3 cellular contexts compared by ENCODE assay signal in the genomic region with DNA sequence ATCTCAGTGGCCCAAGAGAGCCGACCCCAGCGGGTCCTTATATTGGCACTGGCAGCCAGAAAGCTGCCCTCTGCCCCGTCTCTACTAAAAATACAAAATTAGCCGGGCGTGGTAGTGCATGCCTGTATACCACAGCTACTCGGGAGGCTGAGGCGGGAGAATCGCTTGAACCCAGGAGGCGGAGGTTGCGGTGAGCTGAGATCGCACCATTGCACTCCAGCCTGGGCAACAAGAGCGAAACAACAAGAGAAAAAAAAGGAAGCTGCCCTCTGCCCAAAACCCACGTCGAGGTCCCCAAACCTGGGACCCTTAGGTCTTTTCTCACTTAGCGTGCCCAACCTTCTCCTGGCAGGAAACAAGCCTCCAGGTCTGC. TPM values are rescaled to one million over a fixed set of nuclear protein-coding genes. Genes with fewer than 3 reads are reported as not detected.
DNase-seq lines count a peak whose midpoint lies in the region; ATAC-seq and TF ChIP-seq lines count a peak whose summit lies in the region.
"Not testable (repeated sequence)": the region's sequence is repeated elsewhere in the genome, so short reads cannot be mapped to it uniquely, and the experiment has no call there.
"Had no signal": no experiment of that assay in that cellular context is flagged by ENCODE, and none has a peak within 500 bp of the region (broad histone marks: within the 10 kb centered on the region; RNA-seq: fewer than 3 reads in every experiment).

No MANE protein-coding gene starts in this region.

- H2AK5ac ChIP-seq in IMR-90 (ENCODE audit: low read depth, low read length), result not testable (repeated sequence)

- peak overlapping the region; percentile 97 for H3K4ac ChIP-seq in IMR-90 (ENCODE audit: low read depth, low read length)

- not testable (repeated sequence) for H4K5ac ChIP-seq in IMR-90 (ENCODE audit: low read depth, low read length)

- in situ Hi-C loops in IMR-90 (cut with MboI; ENCODE audit: low sequenced_read_pairs), result not testable (repeated sequence)

- not testable (repeated sequence) for H4K91ac ChIP-seq in IMR-90 (ENCODE audit: insufficient read depth, low read depth, low read length)

- TF ChIP-seq POLR2A in IMR-90 (IDR thresholded peaks at IDR 0.05; ENCODE audit: low read depth, low read length), result not testable (repeated sequence)

- H2BK5ac ChIP-seq in IMR-90 (ENCODE audit: low read depth, low read length, poor library complexity, severe bottlenecking), result not testable (repeated sequence)

- POLR2A ChIA-PET in IMR-90 (lab: Charles Lee; ENCODE audit: unreplicated experiment), result interaction anchor here (0.7 to 0.9 kb wide), 2 partner anchors 24 to 835 kb away, joined by 3 to 4 read pairs; partner anchors contain the start of gene CASP2

- H3K56ac ChIP-seq in IMR-90 (ENCODE audit: extremely low read depth, insufficient read depth, low read length), result not testable (repeated sequence)

- not testable (repeated sequence) for H3K27ac ChIP-seq in IMR-90 (ENCODE audit: insufficient read depth, low read length)

- H4K20me1 ChIP-seq in IMR-90 (ENCODE audit: insufficient read depth, low read length), result not testable (repeated sequence)

- peaks cover 19% of the 10 kb centered on the region for H3K36me3 ChIP-seq in IMR-90 (ENCODE audit: control insufficient read depth, insufficient read depth, low read length)
- H3K36me3 ChIP-seq in kidney epithelial cell (ENCODE audit: control insufficient read depth, insufficient read depth, low read length), result not testable (repeated sequence)

- H2BK20ac ChIP-seq in IMR-90 (ENCODE audit: low read depth, low read length), result not testable (repeated sequence)

- not testable (repeated sequence) for H3K9me3 ChIP-seq in IMR-90 (ENCODE audit: control insufficient read depth, insufficient read depth, low read length)

- H3K18ac ChIP-seq in IMR-90 (ENCODE audit: low read depth, low read length), result not testable (repeated sequence)

- H3K23ac ChIP-seq in IMR-90 (ENCODE audit: low read depth, low read length), result peak overlapping the region; percentile 26; the same call in 1 of the 2 replicates

- not testable (repeated sequence) for H2BK120ac ChIP-seq in IMR-90 (ENCODE audit: low read depth, low read length)

- ATAC-seq in IMR-90 (ENCODE audit: low read depth), result not testable (repeated sequence)

- H3K14ac ChIP-seq in IMR-90 (replicated peaks; ENCODE audit: low read depth, low read length), result peak overlapping the region; percentile 90; the same call in 1 of the 2 replicates

- H3K4me3 ChIP-seq in IMR-90 (ENCODE audit: insufficient read depth, low read depth, low read length) (peak overlapping the region; percentile 97), kidney epithelial cell (ENCODE audit: low read depth, low read length) (peak overlapping the region; percentile 84)

- H4K8ac ChIP-seq in IMR-90 (ENCODE audit: low read depth in 2 of 2, low read length in 2 of 2), result peak overlapping the region; percentile 92 to 96; a peak in 3 of 4 replicates

- 89% methylated on average over 9 of the region's 15 CpGs; no CpG with 5 or more reads in 1 of the 2 experiments for WGBS in IMR-90 (ENCODE audit: extremely low coverage in 2 of 2, insufficient read length in 1 of 2), 2 experiments

- not testable (repeated sequence) for H2BK15ac ChIP-seq in IMR-90 (ENCODE audit: low read depth, low read length)

- DNase-seq in IMR-90; kidney epithelial cell (ENCODE audit: low read depth): not testable (repeated sequence)

- BruUV-seq in IMR-90 (replicated peaks; lab: Mats Ljungman, UMichigan), result not testable (repeated sequence)

- not testable (repeated sequence) for H3K9me1 ChIP-seq in IMR-90 (ENCODE audit: insufficient read depth, low read length)

- H2AFZ ChIP-seq in IMR-90 (replicated peaks; ENCODE audit: low read length, poor library complexity), result peak overlapping the region; percentile 100

- H3K4me2 ChIP-seq in IMR-90 (ENCODE audit: low read depth, low read length), result peak overlapping the region; percentile 88

- H3K4me1 ChIP-seq in IMR-90 (ENCODE audit: control insufficient read depth, insufficient read depth, low read length), result not testable (repeated sequence)

- H3K9ac ChIP-seq in IMR-90 (ENCODE audit: low read depth, low read length), result peak overlapping the region; percentile 98

- H2AK9ac ChIP-seq in IMR-90 (replicated peaks; ENCODE audit: low read depth, low read length, poor library complexity), result peak overlapping the region; percentile 97

- peaks cover 0 to 17% of the 10 kb centered on the region in 2 experiments for H3K79me1 ChIP-seq in IMR-90 (ENCODE audit: low read depth in 1 of 2, low read length in 2 of 2)

- H3K27me3 ChIP-seq in IMR-90 (ENCODE audit: control insufficient read depth, insufficient read depth, low read length); kidney epithelial cell (ENCODE audit: control insufficient read depth, insufficient read depth, low read length): not testable (repeated sequence)

- intact Hi-C loops in IMR-90 (cut with micrococcal nuclease), result not testable (repeated sequence)

- TF ChIP-seq RAD21 in IMR-90 (IDR thresholded peaks at IDR 0.05; ENCODE audit: low read length), result not testable (repeated sequence)

- CTCF ChIA-PET in IMR-90 (lab: Yijun Ruan, JAX), result interaction anchor here (1.6 kb wide), 1 partner anchor 24 kb away, joined by 8 read pairs; no protein-coding TSS in a partner anchor

- not testable (repeated sequence) for TF ChIP-seq CTCF in IMR-90 (conservative IDR thresholded peaks at IDR 0.05; ENCODE audit: low read depth, low read length); kidney epithelial cell (IDR thresholded peaks at IDR 0.05; ENCODE audit: insufficient read depth, low read length, poor library complexity, severe bottlenecking)

- dilution Hi-C loops in IMR-90 (cut with HindIII; ENCODE audit: low sequenced_read_pairs, unreplicated experiment), result not testable (repeated sequence)

RNA-seq across cellular contexts. Expression of gene GSTK1, which starts 0.9 kb away (rescaled TPM):
- total RNA-seq in IMR-90 (2012; rRNA removed), result 60.0 and 64.9 TPM in 2 replicates
- polyA plus RNA-seq in IMR-90 (2012; rRNA removed), result 109 and 111 TPM in 2 replicates
- 98.8 and 119 TPM in 2 replicates for polyA plus RNA-seq in IMR-90 (2012; cell fraction: cytosol; rRNA removed)
- polyA plus RNA-seq in IMR-90 (2012; cell fraction: nucleus; rRNA removed; ENCODE audit: low replicate concordance), result 202 and 254 TPM in 2 replicates
- 139 and 152 TPM in 2 replicates for total RNA-seq in kidney epithelial cell

RNA-seq across cellular contexts. Expression of gene TMEM139, which starts 20.6 kb away (rescaled TPM):
- total RNA-seq in IMR-90 (2012; rRNA removed), result not detected in 2 replicates
- 0.07 TPM in 1 of 2 replicates, not detected in the other for polyA plus RNA-seq in IMR-90 (2012; rRNA removed)
- polyA plus RNA-seq in IMR-90 (2012; cell fraction: cytosol; rRNA removed), result 0.42 TPM in 1 of 2 replicates, not detected in the other
- 0.05 and 0.06 TPM in 2 replicates for polyA plus RNA-seq in IMR-90 (2012; cell fraction: nucleus; rRNA removed; ENCODE audit: low replicate concordance)
- total RNA-seq in kidney epithelial cell, result 11.9 and 20.5 TPM in 2 replicates

RNA-seq across cellular contexts. Expression of gene CASP2, which starts 24.0 kb away (rescaled TPM):
- total RNA-seq in IMR-90 (2012; rRNA removed), result 18.6 and 25.6 TPM in 2 replicates
- polyA plus RNA-seq in IMR-90 (2012; rRNA removed), result 14.3 and 15.4 TPM in 2 replicates
- polyA plus RNA-seq in IMR-90 (2012; cell fraction: cytosol; rRNA removed), result 4.9 and 7.1 TPM in 2 replicates
- polyA plus RNA-seq in IMR-90 (2012; cell fraction: nucleus; rRNA removed; ENCODE audit: low replicate concordance), result 19.9 and 31.5 TPM in 2 replicates
- total RNA-seq in kidney epithelial cell, result 24.6 and 26.9 TPM in 2 replicates

RNA-seq across cellular contexts. Expression of gene TAS2R40, which starts 42.3 kb away (rescaled TPM):
- total RNA-seq in IMR-90 (2012; rRNA removed) (not detected in 2 replicates), kidney epithelial cell (not detected in 2 replicates)
- not detected in 2 replicates for polyA plus RNA-seq in IMR-90 (2012; rRNA removed)
- polyA plus RNA-seq in IMR-90 (2012; cell fraction: cytosol; rRNA removed), result not detected in 2 replicates
- polyA plus RNA-seq in IMR-90 (2012; cell fraction: nucleus; rRNA removed; ENCODE audit: low replicate concordance), result not detected in 2 replicates
- total RNA-seq: renal cortical epithelial cell had no signal

RNA-seq across cellular contexts. Expression of gene CLCN1, which starts 51.7 kb away (rescaled TPM):
- total RNA-seq in IMR-90 (2012; rRNA removed) (not detected in 2 replicates), kidney epithelial cell (not detected in 2 replicates)
- polyA plus RNA-seq in IMR-90 (2012; rRNA removed), result not detected in 2 replicates
- polyA plus RNA-seq in IMR-90 (2012; cell fraction: cytosol; rRNA removed), result not detected in 2 replicates
- not detected in 2 replicates for polyA plus RNA-seq in IMR-90 (2012; cell fraction: nucleus; rRNA removed; ENCODE audit: low replicate concordance)
- total RNA-seq: renal cortical epithelial cell had no signal

Comparison
In these comparisons a context has a peak if more than half of its experiments do, and no peak if none do; other contexts are left out.
1. RNA of gene TMEM139, which starts 20.6 kb away (total RNA-seq): 11.9 to 20.5 TPM in kidney epithelial cell; not detected in IMR-90; every median in the first group is over 10 times any median in the second.